ENCODE assay signal across 2 cellular contexts in the genomic region with DNA sequence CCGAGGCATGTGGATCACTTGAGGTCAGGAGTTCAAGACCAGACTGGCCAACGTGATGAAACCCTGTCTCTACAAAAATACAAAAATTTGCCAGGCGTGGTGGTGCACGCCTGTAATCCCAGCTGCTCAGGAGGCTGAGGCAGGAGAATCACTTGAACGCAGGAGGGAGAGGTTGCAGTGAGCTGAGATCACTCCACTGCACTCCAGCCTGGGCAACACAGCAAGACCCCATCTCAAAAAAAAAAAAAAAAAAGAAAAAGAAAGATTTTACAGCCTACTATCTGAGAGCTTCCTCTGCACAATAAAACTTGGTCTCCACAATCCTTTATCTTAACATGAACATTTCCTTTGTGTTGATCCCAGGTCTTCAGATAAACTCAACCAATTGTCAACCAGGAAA.
TF ChIP-seq lines count a peak whose summit lies in the region.

No MANE protein-coding gene starts in this region.

TF ChIP-seq in HEK293, 187 proteins besides CTCF, POLR2A, EP300 and RAD21:
- 0 out of 2 replicates have a peak, but pooled peaks have one; percentile 43 for TF ChIP-seq ZNF121 (tag by site-specific recombination; IDR thresholded peaks at IDR 0.05)

TF ChIP-seq in HepG2, 621 proteins besides CTCF, POLR2A, EP300 and RAD21:
- peak; percentile 73 for TF ChIP-seq ZNF121 (CRISPR knock-in tag; IDR thresholded peaks at IDR 0.05)
TF ChIP-seq in HepG2: peak in this region for 1; not testable (repeated sequence) for 620.
